In the genomic region with DNA sequence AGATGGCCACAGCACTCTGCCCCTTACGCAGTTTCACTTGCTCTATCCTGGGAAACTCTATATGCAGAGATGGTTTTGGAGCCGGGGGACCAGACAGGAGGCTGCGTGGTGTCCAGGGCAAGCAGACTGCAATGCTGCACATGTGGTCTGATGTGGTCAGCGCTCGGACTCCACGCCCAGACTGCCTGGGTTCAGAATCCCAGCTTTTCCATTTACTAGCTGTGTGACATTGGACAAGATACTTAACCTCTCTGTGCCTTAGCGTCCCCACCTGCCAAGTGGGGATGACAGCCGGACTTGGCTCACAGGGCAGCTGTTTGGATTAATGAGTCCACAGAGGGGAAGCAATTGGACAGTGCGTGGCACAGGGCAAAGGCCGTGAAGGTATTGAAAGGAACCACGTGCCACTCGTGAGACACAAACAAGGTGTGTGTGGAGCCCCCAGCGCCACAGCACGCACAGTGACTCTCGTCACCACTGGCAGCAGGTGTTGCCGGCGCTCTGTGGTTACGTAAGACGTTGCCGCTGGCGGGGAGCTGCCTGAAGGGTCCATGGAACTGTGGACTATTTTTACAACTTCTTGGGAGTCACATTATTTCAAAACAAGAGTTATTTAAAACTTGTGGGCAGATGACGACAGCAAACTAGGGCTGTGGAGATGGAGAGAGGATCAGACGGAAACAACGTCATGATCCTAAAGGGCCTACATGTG, we compare ENCODE assay signal across 11 cellular contexts.
A peak's percentile ranks its signal among the peaks of the same experiment; 100 is the strongest.
DNase-seq lines count a peak whose midpoint lies in the region; ATAC-seq lines count a peak whose summit lies in the region.
"Had no signal": no experiment of that assay in that cellular context is flagged by ENCODE, and none has a peak within 500 bp of the region (broad histone marks: within the 10 kb centered on the region; RNA-seq: fewer than 3 reads in every experiment).

No MANE protein-coding gene starts in this region.

- ATAC-seq in CD4-positive, CD25-positive, alpha-beta regulatory T cell (ENCODE audit: low read depth in 2 of 2) = no peak
- ATAC-seq in HG03378 (IDR thresholded peaks at IDR 0.05; ENCODE audit: unreplicated experiment) = no peak
- ATAC-seq in HG03196 (IDR thresholded peaks at IDR 0.05; ENCODE audit: unreplicated experiment) = no peak

- peaks cover 0 to 20% (median 7%) of the 10 kb centered on the region in 4 donors for H3K4me1 Mint-ChIP-seq in CD4-positive, CD25-positive, alpha-beta regulatory T cell
- H3K4me1 Mint-ChIP-seq in activated naive CD8-positive, alpha-beta T cell treated with anti-CD3 and anti-CD28 coated beads for 36 hours = peaks cover 18% of the 10 kb centered on the region

- no peaks in the 10 kb centered on the region for H3K27me3 ChIP-seq in CD4-positive, CD25-positive, alpha-beta regulatory T cell (ENCODE audit: control insufficient read depth, insufficient read depth, low read length)

- peak in 1 of 3 donors; percentile 18 for DNase-seq in CD4-positive, CD25-positive, alpha-beta regulatory T cell
- DNase-seq in MV-4-11 (lab: John Stamatoyannopoulos, UW) = peak; percentile 97
- DNase-seq in activated naive CD8-positive, alpha-beta T cell treated with anti-CD3 and anti-CD28 coated beads for 36 hours = peak; percentile 40
- peak; percentile 48 for DNase-seq in myocyte (ENCODE audit: low read depth)
- no peak for DNase-seq in mucosa of gallbladder (ENCODE audit: low spot score)
- no peak for DNase-seq in NCI-H2107 treated with DMSO at 0.1 percent for 48 hours (lab: John Stamatoyannopoulos, UW; ENCODE audit: unreplicated experiment)
- DNase-seq: stimulated activated CD4-positive, alpha-beta T cell treated with anti-CD3 and anti-CD28 coated beads, Interleukin-2, amount 100 ng/mL, for 48 hours had no signal

- peak overlapping the region in 2 of 4 donors; percentile 36 to 41 for H3K4me3 Mint-ChIP-seq in CD4-positive, CD25-positive, alpha-beta regulatory T cell
- peak overlapping the region; percentile 16 for H3K4me3 Mint-ChIP-seq in activated naive CD8-positive, alpha-beta T cell treated with anti-CD3 and anti-CD28 coated beads for 36 hours
- H3K4me3 Mint-ChIP-seq: nephron, type B pancreatic cell had no signal

- peaks cover 4% of the 10 kb centered on the region for H3K4me1 ChIP-seq in CD4-positive, CD25-positive, alpha-beta regulatory T cell (ENCODE audit: control insufficient read depth, insufficient read depth, low read length, poor library complexity, severe bottlenecking)

- H3K36me3 Mint-ChIP-seq in CD4-positive, CD25-positive, alpha-beta regulatory T cell = peaks cover 40% of the 10 kb centered on the region
- peaks cover 8% of the 10 kb centered on the region for H3K36me3 Mint-ChIP-seq in activated naive CD8-positive, alpha-beta T cell treated with anti-CD3 and anti-CD28 coated beads for 36 hours
- H3K36me3 Mint-ChIP-seq: type B pancreatic cell had no signal

- peaks cover 75% of the 10 kb centered on the region for H3K36me3 ChIP-seq in CD4-positive, CD25-positive, alpha-beta regulatory T cell (ENCODE audit: control insufficient read depth, insufficient read depth, low read length)

- no peaks in the 10 kb centered on the region for H3K9me3 ChIP-seq in CD4-positive, CD25-positive, alpha-beta regulatory T cell (ENCODE audit: control insufficient read depth in 2 of 2, low read length in 2 of 2)

- no peak overlapping the region for H3K27ac ChIP-seq in CD4-positive, CD25-positive, alpha-beta regulatory T cell (ENCODE audit: insufficient read depth, low read length, poor library complexity, severe bottlenecking)

- no peak overlapping the region for H3K4me3 ChIP-seq in CD4-positive, CD25-positive, alpha-beta regulatory T cell (ENCODE audit: low read depth, low read length)

- H3K27ac Mint-ChIP-seq in CD4-positive, CD25-positive, alpha-beta regulatory T cell = peak overlapping the region; percentile 81 to 94 (median 87)
- H3K27ac Mint-ChIP-seq in activated naive CD8-positive, alpha-beta T cell treated with anti-CD3 and anti-CD28 coated beads for 36 hours = peak overlapping the region; percentile 82
- H3K27ac Mint-ChIP-seq: type B pancreatic cell had no signal

- H3K9me3 Mint-ChIP-seq in CD4-positive, CD25-positive, alpha-beta regulatory T cell = peaks cover 0 to 8% (median 0%) of the 10 kb centered on the region in 7 donors
- no peaks in the 10 kb centered on the region for H3K9me3 Mint-ChIP-seq in activated naive CD8-positive, alpha-beta T cell treated with anti-CD3 and anti-CD28 coated beads for 36 hours
- H3K9me3 Mint-ChIP-seq: nephron, type B pancreatic cell had no signal

- no peaks in the 10 kb centered on the region for H3K27me3 Mint-ChIP-seq in CD4-positive, CD25-positive, alpha-beta regulatory T cell
- H3K27me3 Mint-ChIP-seq in activated naive CD8-positive, alpha-beta T cell treated with anti-CD3 and anti-CD28 coated beads for 36 hours = no peaks in the 10 kb centered on the region
- H3K27me3 Mint-ChIP-seq: type B pancreatic cell had no signal

Comparison
In these comparisons a context has a peak if more than half of its experiments do, and no peak if none do; other contexts are left out.
1. DNase-seq: peak in MV-4-11 (single experiment), activated naive CD8-positive, alpha-beta T cell treated with anti-CD3 and anti-CD28 coated beads for 36 hours (single experiment) and myocyte (single experiment); none in mucosa of gallbladder (single experiment) and NCI-H2107 treated with DMSO at 0.1 percent for 48 hours (single experiment).